11 cellular contexts compared by ENCODE assay signal in genomic region chr6:170243791-170244291, GRCh38. TPM values are rescaled to one million over a fixed set of nuclear protein-coding genes. Genes with fewer than 3 reads are reported as not detected.
A peak's percentile ranks its signal among the peaks of the same experiment; 100 is the strongest.
DNase-seq lines count a peak whose midpoint lies in the region; ATAC-seq and TF ChIP-seq lines count a peak whose summit lies in the region.
"Had no signal": no experiment of that assay in that cellular context is flagged by ENCODE, and none has a peak within 500 bp of the region (broad histone marks: within the 10 kb centered on the region; RNA-seq: fewer than 3 reads in every experiment).

No MANE protein-coding gene starts in this region.

- no peak overlapping the region for H3K4me3 Mint-ChIP-seq in activated T-cell treated with anti-CD3 and anti-CD28 coated beads, Interleukin-2, amount 50 U/mL, for 24 hours

- H3K9me3 ChIP-seq in ectodermal cell (ENCODE audit: control insufficient read depth, low read length) (no peaks in the 10 kb centered on the region), neural cell (ENCODE audit: low read length) (no peaks in the 10 kb centered on the region), vagina (no peaks in the 10 kb centered on the region)

- H3K79me2 ChIP-seq in neural cell (replicated peaks; ENCODE audit: insufficient read depth, low read length): no peaks in the 10 kb centered on the region

- H3K4me1 Mint-ChIP-seq in activated T-cell treated with anti-CD3 and anti-CD28 coated beads, Interleukin-2, amount 50 U/mL, for 24 hours (ENCODE audit: low read depth): no peaks in the 10 kb centered on the region

- H3K27me3 Mint-ChIP-seq in activated T-cell treated with anti-CD3 and anti-CD28 coated beads, Interleukin-2, amount 50 U/mL, for 24 hours: no peaks in the 10 kb centered on the region

- no peaks in the 10 kb centered on the region for H3K9me3 Mint-ChIP-seq in activated T-cell treated with anti-CD3 and anti-CD28 coated beads, Interleukin-2, amount 50 U/mL, for 24 hours

- DNase-seq in COLO668 (lab: John Stamatoyannopoulos, UW; ENCODE audit: unreplicated experiment) (peak; percentile 80), NCI-H2227 (lab: John Stamatoyannopoulos, UW; ENCODE audit: unreplicated experiment) (peak; percentile 58), GDM1 (lab: John Stamatoyannopoulos, UW) (no peak), vagina (ENCODE audit: extremely low spot score in 2 of 2) (no peak)
- no peak for DNase-seq in activated T-cell treated with anti-CD3 and anti-CD28 coated beads, Interleukin-2, amount 50 U/mL, for 24 hours
- DNase-seq: activated CD8-positive, alpha-beta memory T cell treated with anti-CD3 and anti-CD28 coated beads for 24 hours; SW 1271 had no signal

- H3F3A ChIP-seq in neural cell (ENCODE audit: insufficient read depth, low read length, poor library complexity, severe bottlenecking): no peaks in the 10 kb centered on the region

- H3K9ac ChIP-seq in neural cell (ENCODE audit: low read length): no peak overlapping the region

- peaks cover 33% of the 10 kb centered on the region for H3K4me1 ChIP-seq in ectodermal cell (ENCODE audit: control insufficient read depth, insufficient read depth, low read length)
- H3K4me1 ChIP-seq in vagina: peaks cover 19% of the 10 kb centered on the region

- no peak overlapping the region for H3K4me2 ChIP-seq in neural cell (ENCODE audit: low read length)
- H3K4me2 ChIP-seq: smooth muscle cell had no signal

- H3K4me3 ChIP-seq in ectodermal cell (ENCODE audit: insufficient read depth, low read depth, low read length): no peak overlapping the region
- no peak overlapping the region for H3K4me3 ChIP-seq in neural cell (ENCODE audit: low read length)
- no peak overlapping the region for H3K4me3 ChIP-seq in vagina
- H3K4me3 ChIP-seq: smooth muscle cell had no signal

- intact Hi-C loops in vagina (cut with DNase I): no loop called here

- peak; percentile 18 for TF ChIP-seq EP300 in neural cell (conservative IDR thresholded peaks at IDR 0.05; ENCODE audit: poor library complexity, severe bottlenecking)

- no peak for TF ChIP-seq POLR2A in vagina (IDR thresholded peaks at IDR 0.05)

- no peaks in the 10 kb centered on the region for H4K20me1 ChIP-seq in neural cell (ENCODE audit: insufficient read depth)

- peak overlapping the region; percentile 7 for H2AFZ ChIP-seq in neural cell (ENCODE audit: low read depth, low read length)

- H3K27ac ChIP-seq in ectodermal cell (ENCODE audit: insufficient read depth, low read depth, low read length, poor library complexity, severe bottlenecking) (peak overlapping the region; percentile 72), neural cell (ENCODE audit: low read length) (no peak overlapping the region), vagina (no peak overlapping the region)

- 67 to 69% methylated on average over 21 of the region's 21 CpGs for WGBS in ectodermal cell, 2 experiments

- H3K9me2 ChIP-seq in neural cell (ENCODE audit: insufficient read depth, low read length): no peaks in the 10 kb centered on the region

- TF ChIP-seq RAD21 in neural cell (conservative IDR thresholded peaks at IDR 0.05): no peak

- no peaks in the 10 kb centered on the region for H3K36me3 ChIP-seq in ectodermal cell (ENCODE audit: control insufficient read depth, insufficient read depth, low read length)
- no peaks in the 10 kb centered on the region for H3K36me3 ChIP-seq in neural cell (ENCODE audit: insufficient read depth, low read length)
- no peaks in the 10 kb centered on the region for H3K36me3 ChIP-seq in vagina

- no peak for TF ChIP-seq CTCF in neural cell (IDR thresholded peaks at IDR 0.05; ENCODE audit: poor library complexity, severe bottlenecking)
- TF ChIP-seq CTCF in vagina (IDR thresholded peaks at IDR 0.05): no peak

- H3K36me3 Mint-ChIP-seq in activated T-cell treated with anti-CD3 and anti-CD28 coated beads, Interleukin-2, amount 50 U/mL, for 24 hours (ENCODE audit: low read depth): no peaks in the 10 kb centered on the region

- no peak overlapping the region for H3K27ac Mint-ChIP-seq in activated T-cell treated with anti-CD3 and anti-CD28 coated beads, Interleukin-2, amount 50 U/mL, for 24 hours

- no peaks in the 10 kb centered on the region for H3K27me3 ChIP-seq in ectodermal cell (ENCODE audit: control insufficient read depth, insufficient read depth, low read length, poor library complexity, severe bottlenecking)
- H3K27me3 ChIP-seq in neural cell (ENCODE audit: insufficient read depth, low read depth, low read length): no peaks in the 10 kb centered on the region
- H3K27me3 ChIP-seq in vagina: no peaks in the 10 kb centered on the region

- ATAC-seq in HG03108 (IDR thresholded peaks at IDR 0.05; ENCODE audit: unreplicated experiment): no peak

TF ChIP-seq in neural cell, 6 proteins besides CTCF, POLR2A, EP300 and RAD21:
- TF ChIP-seq MXI1 (conservative IDR thresholded peaks at IDR 0.05; ENCODE audit: poor library complexity, severe bottlenecking) (peak; percentile 13), POLR2AphosphoS5 (IDR thresholded peaks at IDR 0.05) (no peak)

RNA-seq across cellular contexts. Expression of gene DLL1, which starts 47.0 kb away (rescaled TPM):
- 44.1 TPM for polyA plus RNA-seq in ectodermal cell (2013, experiment 1 of 4)
- polyA plus RNA-seq in ectodermal cell (2013, experiment 2 of 4): 61.6 TPM
- 59.0 TPM for polyA plus RNA-seq in ectodermal cell (2013, experiment 3 of 4)
- polyA plus RNA-seq in ectodermal cell (2013, experiment 4 of 4): 67.6 TPM
- polyA plus RNA-seq in neural cell: 24.6 and 26.1 TPM in 2 replicates
- 25.9 and 26.1 TPM in 2 replicates for polyA minus RNA-seq in neural cell
- 43.5 TPM for total RNA-seq in vagina

Comparison
In these comparisons a context has a peak if more than half of its experiments do, and no peak if none do; other contexts are left out.
1. DNase-seq: peak in COLO668 (single experiment) and NCI-H2227 (single experiment); none in GDM1 (single experiment), vagina (0 of 2) and activated T-cell treated with anti-CD3 and anti-CD28 coated beads, Interleukin-2, amount 50 U/mL, for 24 hours (single experiment).